8 cellular contexts compared by ENCODE assay signal in the genomic region with DNA sequence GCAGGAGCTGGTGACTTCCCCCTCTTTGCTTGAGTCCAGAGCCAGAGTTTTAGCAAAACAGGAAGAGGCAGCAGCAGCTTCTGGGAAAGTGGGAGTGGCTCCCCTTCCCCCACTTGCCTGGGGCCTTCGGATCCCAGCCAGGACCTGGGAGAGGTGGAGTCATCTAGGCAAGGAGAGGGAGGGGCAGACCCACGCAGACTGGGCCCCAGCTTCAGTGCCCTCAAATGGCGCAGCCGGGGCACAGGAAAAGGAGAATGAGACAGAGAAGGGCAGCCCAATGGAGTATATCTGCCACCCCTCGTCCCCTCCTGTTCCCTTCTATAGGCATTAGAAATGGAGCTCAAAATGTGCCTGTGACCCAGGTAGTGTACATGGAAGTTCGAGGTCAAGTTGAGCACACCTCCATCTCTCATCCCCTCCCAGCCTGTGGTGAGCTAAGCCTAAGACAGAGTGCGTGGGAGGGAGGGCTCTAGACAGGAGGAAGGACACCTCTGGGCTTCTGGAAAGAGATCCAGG. TPM values are rescaled to one million over a fixed set of nuclear protein-coding genes. Genes with fewer than 3 reads are reported as not detected.
DNase-seq lines count a peak whose midpoint lies in the region; ATAC-seq, FAIRE-seq and TF ChIP-seq lines count a peak whose summit lies in the region.

No MANE protein-coding gene starts in this region.

- no peaks in the 10 kb centered on the region for H4K20me1 ChIP-seq in K562 (replicated peaks; ENCODE audit: control insufficient read depth, insufficient read depth, low read length)

- H3K9ac ChIP-seq in K562 (ENCODE audit: insufficient read depth in 1 of 2, low read depth in 2 of 2, low read length in 2 of 2): peak overlapping the region; percentile 46 to 85

- H3K36me3 ChIP-seq in K562 (ENCODE audit: control insufficient read depth, insufficient read depth, low read length): no peaks in the 10 kb centered on the region
- H3K36me3 ChIP-seq in transverse colon: no peaks in the 10 kb centered on the region

- peak overlapping the region; percentile 76 for H3K4me2 ChIP-seq in K562 (ENCODE audit: insufficient read depth, low read length)

- H3K9me1 ChIP-seq in K562 (ENCODE audit: control insufficient read depth, insufficient read depth, low read length): no peaks in the 10 kb centered on the region

- TF ChIP-seq EP300 in Ishikawa (IDR thresholded peaks at IDR 0.05; ENCODE audit: borderline replicate concordance) (peak; percentile 68; the same call in 1 of the 2 replicates), K562 (IDR thresholded peaks at IDR 0.05; ENCODE audit: low read length) (peak; percentile 62), transverse colon (IDR thresholded peaks at IDR 0.05; ENCODE audit: low read depth) (no peak)

- TF ChIP-seq POLR2A in K562 (conservative IDR thresholded peaks at IDR 0.05) (peak; percentile 68), transverse colon (IDR thresholded peaks at IDR 0.05) (no peak)

- in situ Hi-C loops in ACHN (cut with HindIII; ENCODE audit: low pct_ligation_motif_present, low pct_unique_long_range_greater_than_20kb, low sequenced_read_pairs) (no loop called here), K562 (cut with MboI) (no loop called here), transverse colon (cut with MboI; ENCODE audit: low pct_ligation_motif_present in 1 of 4, low pct_unique_long_range_greater_than_20kb in 1 of 4, low sequenced_read_pairs in 3 of 4) (loop anchor here in 2 of 4 donors (25.0 kb wide), 1 partner anchor 92 kb away; a partner anchor contains a TSS)

- H3K9me3 ChIP-seq in K562 (replicated peaks; ENCODE audit: control insufficient read depth, insufficient read depth, low read depth, low read length): no peaks in the 10 kb centered on the region
- H3K9me3 ChIP-seq in transverse colon: no peaks in the 10 kb centered on the region

- intact Hi-C loops in K562 (cut with micrococcal nuclease) (no loop called here), left colon (cut with DNase I, micrococcal nuclease) (no loop called here), transverse colon (cut with DNase I; ENCODE audit: low total_unique reads) (no loop called here)

- no peaks in the 10 kb centered on the region for H3K27me3 ChIP-seq in K562 (ENCODE audit: control insufficient read depth in 2 of 2, insufficient read depth in 2 of 2, low read length in 2 of 2)
- no peaks in the 10 kb centered on the region for H3K27me3 ChIP-seq in transverse colon

- H3K27ac ChIP-seq in K562 (ENCODE audit: extremely low read depth, low read depth, low read length): peak overlapping the region; percentile 65
- peak overlapping the region; percentile 65 to 96 (median 74) for H3K27ac ChIP-seq in transverse colon

- CTCF ChIA-PET in K562 (lab: Yijun Ruan, JAX; ENCODE audit: low intra/inter-chr PET ratio): no interaction called here

- peaks cover 46 to 48% of the 10 kb centered on the region in 2 experiments for H3K4me1 ChIP-seq in K562 (replicated peaks in 1 of 2; ENCODE audit: control insufficient read depth in 2 of 2, insufficient read depth in 2 of 2, low read length in 2 of 2)
- H3K4me1 ChIP-seq in transverse colon: peaks cover 27 to 39% (median 29%) of the 10 kb centered on the region in 4 donors

- WGBS in K562 (ENCODE audit: insufficient coverage, low coverage, missing lambda C conversion rate): 0% methylated on average over 4 of the region's 7 CpGs
- 20 to 25% methylated on average over 2 to 7 of the region's 7 CpGs for WGBS in transverse colon (ENCODE audit: low coverage in 1 of 2), 2 donors

- TF ChIP-seq RAD21 in Ishikawa (IDR thresholded peaks at IDR 0.05; ENCODE audit: low read depth): peak; percentile 24; the same call in 1 of the 2 replicates
- no peak for TF ChIP-seq RAD21 in K562 (CRISPR knock-in tag; conservative IDR thresholded peaks at IDR 0.05 in 1 of 2, IDR thresholded peaks at IDR 0.05 in 1 of 2)

- peak; percentile 95 for FAIRE-seq in K562 (lab: Jason Lieb, UNC)

- POLR2A ChIA-PET in K562 (lab: Yijun Ruan, JAX): interaction anchor here (1.0 to 3.4 kb wide), 7 partner anchors 8 to 122 kb away, joined by 3 to 18 read pairs (median 5); no protein-coding TSS in a partner anchor

- no peak for TF ChIP-seq CTCF in K562 (IDR thresholded peaks at IDR 0.05 in 2 of 3, conservative IDR thresholded peaks at IDR 0.05 in 1 of 3; ENCODE audit: insufficient read depth in 2 of 3, low read depth in 1 of 3, low read length in 3 of 3)
- TF ChIP-seq CTCF in transverse colon (IDR thresholded peaks at IDR 0.05): no peak

- peak overlapping the region; percentile 11 for H3K4me3 ChIP-seq in K562
- no peak overlapping the region for H3K4me3 ChIP-seq in transverse colon

- peaks cover 6% of the 10 kb centered on the region; the same call in 2 of the 3 replicates for H3K79me2 ChIP-seq in K562 (ENCODE audit: control insufficient read depth, insufficient read depth, low read length)

- DNase-seq in ACHN: peak; percentile 89
- peak; percentile 87 to 92 (median 90) for DNase-seq in K562 (ENCODE audit: extremely low read depth in 1 of 4, low spot score in 3 of 4)
- peak; percentile 80 to 89 for DNase-seq in left colon
- peak; percentile 82 for DNase-seq in transverse colon
- no peak for DNase-seq in NCI-H446 treated with DMSO at 0.1 percent for 48 hours (lab: John Stamatoyannopoulos, UW)

- BruUV-seq in K562 (replicated peaks; lab: Mats Ljungman, UMichigan): no TSS peak

- ATAC-seq in K562 (peak; percentile 81), left colon (peak; percentile 97), GM19351 (IDR thresholded peaks at IDR 0.05; ENCODE audit: unreplicated experiment) (no peak), GM18520 (IDR thresholded peaks at IDR 0.05; ENCODE audit: unreplicated experiment) (no peak)

- peak overlapping the region; percentile 78 for H2AFZ ChIP-seq in K562 (ENCODE audit: low read depth, low read length)

TF ChIP-seq in Ishikawa, 13 proteins besides CTCF, POLR2A, EP300 and RAD21 (continues in another document):
- TF ChIP-seq NFIC (IDR thresholded peaks at IDR 0.05) (peak; percentile 86), ZBTB7A (IDR thresholded peaks at IDR 0.05; ENCODE audit: low read depth) (peak; percentile 78), FOXM1 (IDR thresholded peaks at IDR 0.05; ENCODE audit: borderline replicate concordance, low read depth) (no peak), YY1 (IDR thresholded peaks at IDR 0.05; ENCODE audit: low read depth) (peak; percentile 78)
- TF ChIP-seq, protein P1, sequence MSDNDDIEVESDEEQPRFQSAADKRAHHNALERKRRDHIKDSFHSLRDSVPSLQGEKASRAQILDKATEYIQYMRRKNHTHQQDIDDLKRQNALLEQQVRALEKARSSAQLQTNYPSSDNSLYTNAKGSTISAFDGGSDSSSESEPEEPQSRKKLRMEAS (IDR thresholded peaks at IDR 0.05): peak; percentile 70

TF ChIP-seq in K562, 482 proteins besides CTCF, POLR2A, EP300 and RAD21 (continues in another document):
- TF ChIP-seq JUN (IDR thresholded peaks at IDR 0.05; ENCODE audit: borderline replicate concordance, low read depth, low read length): peak; percentile 5; the same call in 1 of the 2 replicates
- TF ChIP-seq JUN (CRISPR knock-in tag; IDR thresholded peaks at IDR 0.05; ENCODE audit: borderline replicate concordance): no peak
- 0 out of 2 replicates have a peak, but pooled peaks have one; percentile 45 for TF ChIP-seq GABPA (tag; conservative IDR thresholded peaks at IDR 0.05; ENCODE audit: low read depth)
- TF ChIP-seq EGR1 (conservative IDR thresholded peaks at IDR 0.05): peak; percentile 93
- peak; percentile 26 for TF ChIP-seq CCNT2 (IDR thresholded peaks at IDR 0.05; ENCODE audit: borderline replicate concordance, extremely low read depth, insufficient read length, low read depth, low read length)

RNA-seq across cellular contexts. Expression of a gene that starts 9.3 kb away (rescaled TPM):
- total RNA-seq in K562 (2011; cell fraction: chromatin; rRNA removed; ENCODE audit: low replicate concordance): 123 and 300 TPM in 2 replicates
- 143 and 147 TPM in 2 replicates for total RNA-seq in K562 (2011; cell fraction: nucleolus; rRNA removed)
- 123 and 161 TPM in 2 replicates for total RNA-seq in K562 (2011; cell fraction: nucleoplasm; rRNA removed)
- total RNA-seq in K562 (2014; rRNA removed): 38.4 and 57.4 TPM in 2 replicates
- total RNA-seq in K562 (2014; rRNA removed; fragmentation: Illumina TruSeq; extraction: Trizol): 22.2 and 30.2 TPM in 2 replicates
- total RNA-seq in K562 (2015; rRNA removed; fragmentation: Illumina TruSeq; extraction: Trizol): 26.7 and 28.2 TPM in 2 replicates
- total RNA-seq in K562 (2021): 119 and 129 TPM in 2 replicates
- polyA plus RNA-seq in K562 (2011; rRNA removed): 31.1 and 33.7 TPM in 2 replicates
- 20.6 and 43.9 TPM in 2 replicates for polyA plus RNA-seq in K562 (2011; cell fraction: cytosol; rRNA removed)
- 215 and 430 TPM in 2 replicates for polyA plus RNA-seq in K562 (2011; cell fraction: nucleus; rRNA removed)
- 67.8 and 112 TPM in 2 replicates for polyA plus RNA-seq in K562 (2012)
- polyA plus RNA-seq in K562 (2014; fragmentation: Illumina TruSeq; extraction: Trizol): 71.9 and 82.7 TPM in 2 replicates
- polyA plus RNA-seq in K562 (2014; fragmentation: Nextera tagmentation; extraction: Ambion mirVana): 1 to 10 TPM; 2.5 to 3.8 TPM
- 78.0 and 82.7 TPM in 2 replicates for polyA plus RNA-seq in K562 (2014; rRNA removed)
- polyA minus RNA-seq in K562 (2011; rRNA and poly(A)+ RNA removed): 8.5 and 12.0 TPM in 2 replicates
- polyA minus RNA-seq in K562 (2011; cell fraction: cytosol; rRNA and poly(A)+ RNA removed): 28.2 and 32.6 TPM in 2 replicates
- 41.2 and 50.1 TPM in 2 replicates for polyA minus RNA-seq in K562 (2011; cell fraction: nucleus; rRNA and poly(A)+ RNA removed)
- 10 to 100 TPM; 21.6 to 25.6 TPM for total RNA-seq in left colon
- total RNA-seq in transverse colon: 100 to 1,000 TPM in 1 of 4 donors, 10 to 100 TPM in 3; 19.4 to 133 (median 28.3) TPM

RNA-seq across cellular contexts. Expression of a gene that starts 56.0 kb away (rescaled TPM):
- total RNA-seq in K562 (2011; cell fraction: chromatin; rRNA removed; ENCODE audit: low replicate concordance): 18.5 and 36.8 TPM in 2 replicates
- total RNA-seq in K562 (2011; cell fraction: nucleolus; rRNA removed): 31.2 and 31.5 TPM in 2 replicates
- total RNA-seq in K562 (2011; cell fraction: nucleoplasm; rRNA removed): 45.5 and 69.2 TPM in 2 replicates
- total RNA-seq in K562 (2014; rRNA removed) (16.3 and 25.4 TPM in 2 replicates), K562 (2014; rRNA removed; fragmentation: Illumina TruSeq; extraction: Trizol) (13.1 and 18.3 TPM in 2 replicates), K562 (2015; rRNA removed; fragmentation: Illumina TruSeq; extraction: Trizol) (16.1 and 16.2 TPM in 2 replicates), K562 (2021) (37.5 and 41.9 TPM in 2 replicates), left colon (10 to 100 TPM; 18.1 to 18.9 TPM), transverse colon (10 to 100 TPM; 19.9 to 76.7 (median 23.1) TPM)
- polyA plus RNA-seq in K562 (2011; rRNA removed) (10.7 and 15.7 TPM in 2 replicates), K562 (2014; fragmentation: Illumina TruSeq; extraction: Trizol) (28.6 and 30.4 TPM in 2 replicates), K562 (2014; fragmentation: Nextera tagmentation; extraction: Ambion mirVana) (10 to 100 TPM; 23.5 to 26.9 TPM), K562 (2014; rRNA removed) (18.7 and 23.6 TPM in 2 replicates)
- polyA plus RNA-seq in K562 (2011; cell fraction: cytosol; rRNA removed): 16.7 and 26.0 TPM in 2 replicates
- 25.7 and 35.1 TPM in 2 replicates for polyA plus RNA-seq in K562 (2011; cell fraction: nucleus; rRNA removed)
- 22.2 and 44.4 TPM in 2 replicates for polyA plus RNA-seq in K562 (2012)
- polyA minus RNA-seq in K562 (2011; rRNA and poly(A)+ RNA removed): 7.6 and 8.9 TPM in 2 replicates
- polyA minus RNA-seq in K562 (2011; cell fraction: cytosol; rRNA and poly(A)+ RNA removed): 14.8 and 17.6 TPM in 2 replicates
- polyA minus RNA-seq in K562 (2011; cell fraction: nucleus; rRNA and poly(A)+ RNA removed): 6.9 and 11.6 TPM in 2 replicates

Comparison
In these comparisons a context has a peak if more than half of its experiments do, and no peak if none do; other contexts are left out.
1. ATAC-seq: peak in K562 (single experiment) and left colon (single experiment); none in GM19351 (single experiment) and GM18520 (single experiment).